In genomic region chr10:100325164-100325563, GRCh38 we compare ENCODE assay signal across 20 cellular contexts. TPM values are rescaled to one million over a fixed set of nuclear protein-coding genes. Genes with fewer than 3 reads are reported as not detected.
DNase-seq lines count a peak whose midpoint lies in the region; ATAC-seq, FAIRE-seq and TF ChIP-seq lines count a peak whose summit lies in the region.
"Had no signal": no experiment of that assay in that cellular context is flagged by ENCODE, and none has a peak within 500 bp of the region (broad histone marks: within the 10 kb centered on the region; RNA-seq: fewer than 3 reads in every experiment).

No MANE protein-coding gene starts in this region.

- no peak overlapping the region for H3K14ac ChIP-seq in H1 (ENCODE audit: insufficient read length)

- DNase-seq in H1 (ENCODE audit: low read depth in 1 of 2, low spot score in 2 of 2) (peak in 1 of 2 experiments; percentile 75), progenitor cell of endocrine pancreas (ENCODE audit: low spot score, unreplicated experiment) (peak; percentile 38), COLO829 (ENCODE audit: low spot score) (no peak)
- DNase-seq: activated CD8-positive, alpha-beta T cell treated with anti-CD3 and anti-CD28 coated beads, Interleukin-2, amount 10 ng/mL, durations not matched to agents 7 days and 5 days; activated T-cell treated with anti-CD3 and anti-CD28 coated beads, Interleukin-2, amount 50 U/mL, for 4 hours; body of pancreas; GF-D8; heart right ventricle; NCI-H2171 treated with DMSO at 0.1 percent for 48 hours; retina; SIG-M5; T-helper 17 cell had no signal

- H3K18ac ChIP-seq in H1 (ENCODE audit: extremely low read depth, low read length), result no peak overlapping the region

- TF ChIP-seq CTCF in H1 (IDR thresholded peaks at IDR 0.05; ENCODE audit: control extremely low read depth in 1 of 3, insufficient read depth in 1 of 3, low read depth in 1 of 3, low read length in 3 of 3) (no peak), progenitor cell of endocrine pancreas (IDR thresholded peaks at IDR 0.05; ENCODE audit: unreplicated experiment) (no peak)

- H3K9me3 Mint-ChIP-seq in progenitor cell of endocrine pancreas (ENCODE audit: low read depth), result no peaks in the 10 kb centered on the region
- no peaks in the 10 kb centered on the region for H3K9me3 Mint-ChIP-seq in activated T-helper 17 cell treated with anti-CD3 and anti-CD28 coated beads, Interleukin-2, amount 50 U/mL, for 72 hours
- H3K9me3 Mint-ChIP-seq: activated naive CD4-positive, alpha-beta T cell treated with anti-CD3 and anti-CD28 coated beads, Interleukin-2, amount 50 U/mL, for 72 hours; activated T-cell treated with anti-CD3 and anti-CD28 coated beads, Interleukin-2, amount 50 U/mL, for 4 hours; mesothelial cell of epicardium had no signal

- H3K23me2 ChIP-seq in H1 (ENCODE audit: low read depth, low read length), result no peaks in the 10 kb centered on the region

- H3K4me1 Mint-ChIP-seq in progenitor cell of endocrine pancreas (ENCODE audit: low read depth), result no peaks in the 10 kb centered on the region
- no peaks in the 10 kb centered on the region for H3K4me1 Mint-ChIP-seq in activated T-helper 17 cell treated with anti-CD3 and anti-CD28 coated beads, Interleukin-2, amount 50 U/mL, for 72 hours
- H3K4me1 Mint-ChIP-seq: mesothelial cell of epicardium had no signal

- H3K4me3 Mint-ChIP-seq in progenitor cell of endocrine pancreas (ENCODE audit: low read depth), result no peak overlapping the region
- H3K4me3 Mint-ChIP-seq in activated T-helper 17 cell treated with anti-CD3 and anti-CD28 coated beads, Interleukin-2, amount 50 U/mL, for 72 hours, result no peak overlapping the region
- H3K4me3 Mint-ChIP-seq: activated CD8-positive, alpha-beta T cell treated with anti-CD3 and anti-CD28 coated beads, Interleukin-2, amount 10 ng/mL, durations not matched to agents 7 days and 5 days; activated T-cell treated with anti-CD3 and anti-CD28 coated beads, Interleukin-2, amount 50 U/mL, for 4 hours; mesothelial cell of epicardium; T-helper 17 cell had no signal

- H3K27ac ChIP-seq in H1 (ENCODE audit: low read depth, low read length), result no peak overlapping the region
- H3K27ac ChIP-seq: BLaER1, body of pancreas, heart right ventricle had no signal

- TF ChIP-seq EP300 in Ishikawa (IDR thresholded peaks at IDR 0.05; ENCODE audit: borderline replicate concordance) (no peak), H1 (IDR thresholded peaks at IDR 0.05; ENCODE audit: borderline replicate concordance in 1 of 2, low read depth in 2 of 2, low read length in 2 of 2) (no peak)

- no peak overlapping the region for H2BK20ac ChIP-seq in H1 (ENCODE audit: low read length)

- H3K79me2 ChIP-seq in H1 (ENCODE audit: control insufficient read depth in 1 of 2, insufficient read depth in 2 of 2, low read length in 2 of 2), result no peaks in the 10 kb centered on the region

- no peak overlapping the region for H3K9ac ChIP-seq in H1 (replicated peaks in 1 of 4; ENCODE audit: extremely low read depth in 1 of 4, low read depth in 3 of 4, low read length in 3 of 4)
- H3K9ac ChIP-seq: BLaER1 had no signal

- no peak overlapping the region for H4K5ac ChIP-seq in H1 (ENCODE audit: insufficient read length, low read depth, low read length)

- no peaks in the 10 kb centered on the region for H4K20me1 ChIP-seq in H1 (replicated peaks in 1 of 2; ENCODE audit: control insufficient read depth in 1 of 2, insufficient read depth in 2 of 2, low read length in 2 of 2)
- H4K20me1 ChIP-seq: BLaER1 had no signal

- H2AFZ ChIP-seq in H1 (ENCODE audit: low read length), result no peak overlapping the region

- CTCF ChIA-PET in H1 (lab: Charles Lee; ENCODE audit: partially characterized antibody), result interaction anchor here (1.0 to 5.9 kb wide), 5 partner anchors 13 to 108 kb away, joined by 3 to 38 read pairs (median 9); no protein-coding TSS in a partner anchor

- no peak overlapping the region for H3K4ac ChIP-seq in H1 (replicated peaks; ENCODE audit: insufficient read length, low read depth, low read length)

- H3K27me3 ChIP-seq in H1 (replicated peaks in 1 of 4; ENCODE audit: control insufficient read depth in 3 of 4, extremely low read depth in 1 of 4, insufficient read depth in 3 of 4, low read length in 3 of 4), result no peaks in the 10 kb centered on the region; a peak in 3 of 7 replicates
- H3K27me3 ChIP-seq: BLaER1, body of pancreas had no signal

- H3K79me1 ChIP-seq in H1 (ENCODE audit: low read depth, low read length), result no peaks in the 10 kb centered on the region

- TF ChIP-seq POLR2A in H1 (IDR thresholded peaks at IDR 0.05; ENCODE audit: control extremely low read depth in 1 of 2, low read depth in 2 of 2, low read length in 2 of 2), result no peak

- no peak overlapping the region for H2BK12ac ChIP-seq in H1 (ENCODE audit: low read depth, low read length)

- FAIRE-seq in H1 (lab: Jason Lieb, UNC), result peak; percentile 68
- FAIRE-seq: D721Med, GM12892, islet of Langerhans had no signal

- no peak overlapping the region for H2BK5ac ChIP-seq in H1 (ENCODE audit: low read depth, low read length)

- no peak overlapping the region for H4K8ac ChIP-seq in H1 (ENCODE audit: extremely low read depth, insufficient read depth, low read length)

- 64% methylated on average over 7 of the region's 7 CpGs; no CpG with 5 or more reads in 1 of the 2 experiments for WGBS in H1 (ENCODE audit: extremely low coverage in 1 of 2, insufficient coverage in 1 of 2, insufficient read length in 1 of 2, insufficient replicate concordance in 2 of 2, low coverage in 1 of 2, low lambda C conversion rate in 2 of 2, missing lambda C conversion rate in 1 of 2), 2 experiments

- H3K23ac ChIP-seq in H1 (ENCODE audit: insufficient read length), result no peak overlapping the region

- H3K27ac Mint-ChIP-seq in progenitor cell of endocrine pancreas, result no peak overlapping the region
- H3K27ac Mint-ChIP-seq in activated T-helper 17 cell treated with anti-CD3 and anti-CD28 coated beads, Interleukin-2, amount 50 U/mL, for 72 hours, result no peak overlapping the region
- H3K27ac Mint-ChIP-seq: activated CD8-positive, alpha-beta T cell treated with anti-CD3 and anti-CD28 coated beads, Interleukin-2, amount 10 ng/mL, durations not matched to agents 7 days and 5 days; activated naive CD4-positive, alpha-beta T cell treated with anti-CD3 and anti-CD28 coated beads, Interleukin-2, amount 50 U/mL, for 72 hours; mesothelial cell of epicardium; T-helper 17 cell had no signal

- H3K27me3 Mint-ChIP-seq in progenitor cell of endocrine pancreas, result peaks cover 50% of the 10 kb centered on the region
- H3K27me3 Mint-ChIP-seq in activated T-helper 17 cell treated with anti-CD3 and anti-CD28 coated beads, Interleukin-2, amount 50 U/mL, for 72 hours, result peaks cover 3% of the 10 kb centered on the region

- no peaks in the 10 kb centered on the region for H3K36me3 Mint-ChIP-seq in progenitor cell of endocrine pancreas (ENCODE audit: insufficient read depth)
- H3K36me3 Mint-ChIP-seq in activated T-helper 17 cell treated with anti-CD3 and anti-CD28 coated beads, Interleukin-2, amount 50 U/mL, for 72 hours (ENCODE audit: low read depth), result no peaks in the 10 kb centered on the region
- H3K36me3 Mint-ChIP-seq: activated naive CD4-positive, alpha-beta T cell treated with anti-CD3 and anti-CD28 coated beads, Interleukin-2, amount 50 U/mL, for 72 hours; mesothelial cell of epicardium had no signal

- no peak overlapping the region for H2BK120ac ChIP-seq in H1 (replicated peaks; ENCODE audit: low read depth, low read length)

- TF ChIP-seq RAD21 in Ishikawa (IDR thresholded peaks at IDR 0.05; ENCODE audit: low read depth) (no peak), H1 (IDR thresholded peaks at IDR 0.05 in 1 of 2, conservative IDR thresholded peaks at IDR 0.05 in 1 of 2; ENCODE audit: low read depth in 2 of 2, low read length in 2 of 2) (no peak)

- H3K9me3 ChIP-seq in H1 (ENCODE audit: insufficient read depth in 2 of 2, low read depth in 1 of 2, low read length in 1 of 2), result no peaks in the 10 kb centered on the region
- H3K9me3 ChIP-seq: BLaER1, body of pancreas, heart right ventricle had no signal

- no peaks in the 10 kb centered on the region for H3K4me1 ChIP-seq in H1 (replicated peaks in 1 of 4; ENCODE audit: control insufficient read depth in 3 of 4, insufficient read depth in 4 of 4, low read length in 3 of 4)
- H3K4me1 ChIP-seq: body of pancreas had no signal

- no peaks in the 10 kb centered on the region for H3K36me3 ChIP-seq in H1 (ENCODE audit: control insufficient read depth in 2 of 4, insufficient read depth in 4 of 4, low read length in 3 of 4)
- H3K36me3 ChIP-seq: BLaER1, heart right ventricle had no signal

- no peak overlapping the region for H2AK5ac ChIP-seq in H1 (ENCODE audit: low read depth, low read length)

- H3K4me2 ChIP-seq in H1 (ENCODE audit: insufficient read depth in 1 of 2, low read depth in 2 of 2, low read length in 2 of 2), result no peak overlapping the region
- H3K4me2 ChIP-seq: BLaER1 had no signal

- H4K91ac ChIP-seq in H1 (replicated peaks; ENCODE audit: insufficient read length, low read length), result no peak overlapping the region

- POLR2A ChIA-PET in H1 (lab: Charles Lee; ENCODE audit: partially characterized antibody), result interaction anchor here (0.8 kb wide), 1 partner anchor 46 kb away, joined by 3 read pairs; no protein-coding TSS in a partner anchor

- H3K56ac ChIP-seq in H1 (replicated peaks; ENCODE audit: insufficient read length, low read depth, low read length), result no peak overlapping the region

- H2BK15ac ChIP-seq in H1 (ENCODE audit: low read length), result no peak overlapping the region

- no peak for ATAC-seq in activated T-helper 17 cell treated with anti-CD3 and anti-CD28 coated beads, Interleukin-2, amount 50 U/mL, for 72 hours (replicated peaks)
- ATAC-seq: activated CD8-positive, alpha-beta T cell treated with anti-CD3 and anti-CD28 coated beads, Interleukin-2, amount 10 ng/mL, durations not matched to agents 7 days and 5 days; activated naive CD4-positive, alpha-beta T cell treated with anti-CD3 and anti-CD28 coated beads, Interleukin-2, amount 50 U/mL, for 72 hours; activated T-cell treated with anti-CD3 and anti-CD28 coated beads, Interleukin-2, amount 50 U/mL, for 4 hours; body of pancreas; heart right ventricle; T-helper 17 cell had no signal

- H3K4me3 ChIP-seq in H1 (ENCODE audit: extremely low read depth in 1 of 4, insufficient read depth in 2 of 4, low read depth in 3 of 4, low read length in 4 of 4), result no peak overlapping the region
- H3K4me3 ChIP-seq: BLaER1, body of pancreas, heart right ventricle had no signal

RNA-seq across cellular contexts. Expression of gene PKD2L1, which starts 4.9 kb away (rescaled TPM):
- 0.17 and 0.20 TPM in 2 replicates for total RNA-seq in H1 (2021; fragmentation: NEBNext Ultra II Directional; extraction: Animal tissue kit (Norgen Biotek cat#: 25700))
- polyA plus RNA-seq in H1 (2011; rRNA removed), result 0.20 and 0.33 TPM in 2 replicates
- polyA plus RNA-seq in H1 (2011; cell fraction: cytosol; rRNA removed), result 0.26 TPM
- polyA plus RNA-seq in H1 (2011; cell fraction: nucleus; rRNA removed), result 0.20 TPM
- 0.42 to 0.64 TPM (median 0.56 TPM) in 4 replicates for polyA plus RNA-seq in H1 (2012, experiment 1 of 2)
- polyA plus RNA-seq in H1 (2012, experiment 2 of 2), result not detected
- polyA plus RNA-seq in H1 (2013, experiment 1 of 2), result 0.16 TPM
- 0.17 TPM for polyA plus RNA-seq in H1 (2013, experiment 2 of 2)
- polyA minus RNA-seq in H1 (2011; rRNA and poly(A)+ RNA removed), result 0.22 TPM in 1 of 2 replicates, not detected in the other
- polyA minus RNA-seq in H1 (2011; cell fraction: cytosol; rRNA and poly(A)+ RNA removed), result not detected
- polyA minus RNA-seq in H1 (2011; cell fraction: nucleus; rRNA and poly(A)+ RNA removed), result not detected
- 0.38 TPM in 1 of 2 replicates, not detected in the other for total RNA-seq in progenitor cell of endocrine pancreas
- total RNA-seq in activated T-helper 17 cell treated with anti-CD3 and anti-CD28 coated beads, Interleukin-2, amount 50 U/mL, for 72 hours, result under 1 TPM; 0.30 to 0.66 TPM
- total RNA-seq: activated T-cell treated with anti-CD3 and anti-CD28 coated beads, Interleukin-2, amount 50 U/mL, for 4 hours; body of pancreas; heart right ventricle; mesothelial cell of epicardium had no signal
- polyA plus RNA-seq: heart right ventricle had no signal

RNA-seq across cellular contexts. Expression of gene SCD, which starts 21.9 kb away (rescaled TPM):
- 604 and 621 TPM in 2 replicates for total RNA-seq in H1 (2021; fragmentation: NEBNext Ultra II Directional; extraction: Animal tissue kit (Norgen Biotek cat#: 25700))
- 372 and 397 TPM in 2 replicates for polyA plus RNA-seq in H1 (2011; rRNA removed)
- 289 TPM for polyA plus RNA-seq in H1 (2011; cell fraction: cytosol; rRNA removed)
- 214 TPM for polyA plus RNA-seq in H1 (2011; cell fraction: nucleus; rRNA removed)
- polyA plus RNA-seq in H1 (2012, experiment 1 of 2), result 318 to 453 TPM (median 393 TPM) in 4 replicates
- polyA plus RNA-seq in H1 (2012, experiment 2 of 2), result 219 TPM
- 934 TPM for polyA plus RNA-seq in H1 (2013, experiment 1 of 2)
- polyA plus RNA-seq in H1 (2013, experiment 2 of 2), result 1,101 TPM
- polyA minus RNA-seq in H1 (2011; rRNA and poly(A)+ RNA removed), result 618 and 631 TPM in 2 replicates
- polyA minus RNA-seq in H1 (2011; cell fraction: cytosol; rRNA and poly(A)+ RNA removed), result 331 TPM
- polyA minus RNA-seq in H1 (2011; cell fraction: nucleus; rRNA and poly(A)+ RNA removed), result 203 TPM
- 281 and 309 TPM in 2 replicates for total RNA-seq in progenitor cell of endocrine pancreas
- total RNA-seq in activated T-helper 17 cell treated with anti-CD3 and anti-CD28 coated beads, Interleukin-2, amount 50 U/mL, for 72 hours, result 100 to 1,000 TPM in 1 of 2 donors, 10 to 100 TPM in 1; 99.1 to 160 TPM

RNA-seq across cellular contexts. Expression of gene BLOC1S2, which starts 38.7 kb away (rescaled TPM):
- 46.5 and 50.6 TPM in 2 replicates for total RNA-seq in H1 (2021; fragmentation: NEBNext Ultra II Directional; extraction: Animal tissue kit (Norgen Biotek cat#: 25700))
- polyA plus RNA-seq in H1 (2011; rRNA removed), result 13.4 and 25.1 TPM in 2 replicates
- 39.6 TPM for polyA plus RNA-seq in H1 (2011; cell fraction: cytosol; rRNA removed)
- polyA plus RNA-seq in H1 (2011; cell fraction: nucleus; rRNA removed), result 16.9 TPM
- polyA plus RNA-seq in H1 (2012, experiment 1 of 2), result 43.8 to 59.5 TPM (median 48.3 TPM) in 4 replicates
- 8.6 TPM for polyA plus RNA-seq in H1 (2012, experiment 2 of 2)
- 53.1 TPM for polyA plus RNA-seq in H1 (2013, experiment 1 of 2)
- polyA plus RNA-seq in H1 (2013, experiment 2 of 2), result 58.3 TPM
- 6.0 and 14.4 TPM in 2 replicates for polyA minus RNA-seq in H1 (2011; rRNA and poly(A)+ RNA removed)
- 10.1 TPM for polyA minus RNA-seq in H1 (2011; cell fraction: cytosol; rRNA and poly(A)+ RNA removed)
- 12.1 TPM for polyA minus RNA-seq in H1 (2011; cell fraction: nucleus; rRNA and poly(A)+ RNA removed)
- total RNA-seq in progenitor cell of endocrine pancreas, result 28.7 and 31.6 TPM in 2 replicates
- total RNA-seq in activated T-helper 17 cell treated with anti-CD3 and anti-CD28 coated beads, Interleukin-2, amount 50 U/mL, for 72 hours, result 10 to 100 TPM; 54.1 to 59.3 TPM

RNA-seq across cellular contexts. Expression of gene CWF19L1, which starts 57.7 kb away (rescaled TPM):
- total RNA-seq in H1 (2021; fragmentation: NEBNext Ultra II Directional; extraction: Animal tissue kit (Norgen Biotek cat#: 25700)), result 29.9 and 30.1 TPM in 2 replicates
- 8.2 and 11.1 TPM in 2 replicates for polyA plus RNA-seq in H1 (2011; rRNA removed)
- 12.7 TPM for polyA plus RNA-seq in H1 (2011; cell fraction: cytosol; rRNA removed)
- 14.4 TPM for polyA plus RNA-seq in H1 (2011; cell fraction: nucleus; rRNA removed)
- polyA plus RNA-seq in H1 (2012, experiment 1 of 2), result 19.3 to 26.5 TPM (median 21.4 TPM) in 4 replicates
- polyA plus RNA-seq in H1 (2012, experiment 2 of 2), result 20.6 TPM
- 19.0 TPM for polyA plus RNA-seq in H1 (2013, experiment 1 of 2)
- 17.6 TPM for polyA plus RNA-seq in H1 (2013, experiment 2 of 2)
- polyA minus RNA-seq in H1 (2011; rRNA and poly(A)+ RNA removed), result 26.9 and 32.7 TPM in 2 replicates
- polyA minus RNA-seq in H1 (2011; cell fraction: cytosol; rRNA and poly(A)+ RNA removed), result 12.6 TPM
- 13.0 TPM for polyA minus RNA-seq in H1 (2011; cell fraction: nucleus; rRNA and poly(A)+ RNA removed)
- total RNA-seq in progenitor cell of endocrine pancreas, result 23.3 and 23.8 TPM in 2 replicates
- total RNA-seq in activated T-helper 17 cell treated with anti-CD3 and anti-CD28 coated beads, Interleukin-2, amount 50 U/mL, for 72 hours, result 10 to 100 TPM; 34.0 to 46.9 TPM
